In the genomic region with DNA sequence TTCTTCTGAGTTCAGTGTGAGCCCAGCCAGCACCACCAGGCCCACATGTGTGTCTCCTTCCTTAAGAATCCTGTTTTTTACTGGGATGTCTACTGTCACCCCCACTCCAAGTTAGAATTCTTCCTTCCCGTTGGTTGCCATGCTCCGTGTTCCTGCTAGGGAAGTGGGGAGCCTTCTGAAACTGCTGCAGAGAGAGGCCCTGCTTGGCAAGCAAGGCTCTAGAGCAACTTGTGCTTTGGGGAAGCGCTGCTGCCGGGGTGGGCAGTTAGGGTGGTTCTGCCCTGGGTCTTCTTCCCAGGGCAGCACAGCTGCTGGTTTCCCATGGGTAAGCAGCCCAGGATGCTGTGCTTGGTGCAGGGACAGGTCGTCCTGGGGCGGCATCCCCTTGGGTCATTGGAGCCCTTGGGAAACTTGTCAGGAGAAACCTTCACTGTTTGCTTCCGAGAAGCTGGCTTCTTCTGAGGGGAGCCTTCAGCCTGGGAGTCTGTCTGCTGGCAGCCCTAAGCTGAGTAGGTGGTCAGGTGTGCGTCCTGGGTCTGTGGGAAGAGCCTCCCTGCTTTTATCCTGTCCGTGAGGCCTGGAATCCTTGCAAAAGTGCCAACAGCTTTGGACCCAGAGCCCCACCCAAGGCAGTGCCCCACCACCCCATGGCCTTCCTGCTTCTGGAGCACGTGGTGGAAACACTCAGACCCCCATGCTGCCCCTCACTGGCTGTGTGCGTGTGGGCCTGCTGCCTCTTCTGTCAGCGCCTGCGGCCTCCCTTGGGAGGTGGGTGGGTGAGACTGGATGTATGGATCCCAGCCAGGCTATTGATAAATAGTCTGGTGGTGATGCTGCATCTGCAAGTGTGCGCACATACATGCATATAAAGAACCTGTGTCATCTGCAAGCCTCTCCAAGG, we compare ENCODE assay signal across 15 cellular contexts.
DNase-seq lines count a peak whose midpoint lies in the region; ATAC-seq and TF ChIP-seq lines count a peak whose summit lies in the region.
"Had no signal": no experiment of that assay in that cellular context is flagged by ENCODE, and none has a peak within 500 bp of the region (broad histone marks: within the 10 kb centered on the region; RNA-seq: fewer than 3 reads in every experiment).

No MANE protein-coding gene starts in this region.

- no peaks in the 10 kb centered on the region for H3K4me1 Mint-ChIP-seq in activated naive CD4-positive, alpha-beta T cell treated with anti-CD3 and anti-CD28 coated beads, Interleukin-2, amount 10 ng/mL, durations not matched to agents 7 days and 5 days
- peaks cover 31% of the 10 kb centered on the region for H3K4me1 Mint-ChIP-seq in stimulated activated effector memory CD8-positive, alpha-beta T cell treated with anti-CD3 and anti-CD28 coated beads, Interleukin-12 subunit alpha, Interleukin-12 subunit beta, amount 100 ng/mL, for 72 hours
- H3K4me1 Mint-ChIP-seq: CD14-positive monocyte had no signal

- CTCF ChIA-PET in activated naive CD4-positive, alpha-beta T cell treated with anti-CD3 and anti-CD28 coated beads, Interleukin-2, amount 10 ng/mL, durations not matched to agents 7 days and 5 days (lab: Charles Lee) = interaction anchor here (1.8 kb wide), 1 partner anchor 133 kb away, joined by 5 read pairs; no protein-coding TSS in a partner anchor

- no peak for ATAC-seq in right cardiac atrium
- no peak for ATAC-seq in stimulated activated effector memory CD8-positive, alpha-beta T cell treated with anti-CD3 and anti-CD28 coated beads, Interleukin-12 subunit alpha, Interleukin-12 subunit beta, amount 100 ng/mL, for 72 hours
- ATAC-seq: A549 had no signal

- peak overlapping the region; percentile 20 for H3K27ac Mint-ChIP-seq in activated naive CD4-positive, alpha-beta T cell treated with anti-CD3 and anti-CD28 coated beads, Interleukin-2, amount 10 ng/mL, durations not matched to agents 7 days and 5 days
- peak overlapping the region; percentile 58 for H3K27ac Mint-ChIP-seq in stimulated activated effector memory CD8-positive, alpha-beta T cell treated with anti-CD3 and anti-CD28 coated beads, Interleukin-12 subunit alpha, Interleukin-12 subunit beta, amount 100 ng/mL, for 72 hours

- DNase-seq in activated naive CD4-positive, alpha-beta T cell treated with anti-CD3 and anti-CD28 coated beads, Interleukin-2, amount 10 ng/mL, durations not matched to agents 7 days and 5 days = no peak
- no peak for DNase-seq in activated naive CD4-positive, alpha-beta T cell treated with anti-CD3 and anti-CD28 coated beads, Interleukin-2, amount 50 U/mL, for 16 hours
- DNase-seq in caudate nucleus (lab: John Stamatoyannopoulos, UW) = no peak
- peak in 2 of 3 donors; percentile 35 to 39 for DNase-seq in right cardiac atrium
- no peak for DNase-seq in stimulated activated effector memory CD8-positive, alpha-beta T cell treated with anti-CD3 and anti-CD28 coated beads, Interleukin-12 subunit alpha, Interleukin-12 subunit beta, amount 100 ng/mL, for 72 hours (ENCODE audit: low spot score in 2 of 2)
- no peak for DNase-seq in mucosa of gallbladder (ENCODE audit: low spot score)
- no peak for DNase-seq in activated effector memory CD4-positive, alpha-beta T cell treated with Interleukin-2 at 50 U/mL for 16 hours
- DNase-seq in tibial artery = no peak
- DNase-seq: Caco-2, Karpas-422, MM.1S, NCI-H1436, NCI-H524 treated with DMSO at 0.1 percent for 48 hours had no signal

- H3K36me3 Mint-ChIP-seq in activated naive CD4-positive, alpha-beta T cell treated with anti-CD3 and anti-CD28 coated beads, Interleukin-2, amount 10 ng/mL, durations not matched to agents 7 days and 5 days = peaks cover 9% of the 10 kb centered on the region
- peaks cover 50% of the 10 kb centered on the region for H3K36me3 Mint-ChIP-seq in stimulated activated effector memory CD8-positive, alpha-beta T cell treated with anti-CD3 and anti-CD28 coated beads, Interleukin-12 subunit alpha, Interleukin-12 subunit beta, amount 100 ng/mL, for 72 hours

- H3K9me3 ChIP-seq in right cardiac atrium (ENCODE audit: control insufficient read depth, low read length) (no peaks in the 10 kb centered on the region), tibial artery (no peaks in the 10 kb centered on the region)
- H3K9me3 ChIP-seq: A549, Caco-2 had no signal

- no peaks in the 10 kb centered on the region for H3K27me3 ChIP-seq in right cardiac atrium (ENCODE audit: control insufficient read depth, insufficient read depth)
- H3K27me3 ChIP-seq in tibial artery = no peaks in the 10 kb centered on the region

- H3K4me3 Mint-ChIP-seq in activated naive CD4-positive, alpha-beta T cell treated with anti-CD3 and anti-CD28 coated beads, Interleukin-2, amount 10 ng/mL, durations not matched to agents 7 days and 5 days = no peak overlapping the region
- H3K4me3 Mint-ChIP-seq in stimulated activated effector memory CD8-positive, alpha-beta T cell treated with anti-CD3 and anti-CD28 coated beads, Interleukin-12 subunit alpha, Interleukin-12 subunit beta, amount 100 ng/mL, for 72 hours = no peak overlapping the region
- H3K4me3 Mint-ChIP-seq: CD14-positive monocyte had no signal

- H3K27ac ChIP-seq in caudate nucleus (ENCODE audit: low read depth, low read length) (peak overlapping the region; percentile 44), right cardiac atrium (ENCODE audit: low read length) (no peak overlapping the region), tibial artery (no peak overlapping the region)

- WGBS in right cardiac atrium = 74% methylated on average over 14 of the region's 14 CpGs

- H3K4me1 ChIP-seq in right cardiac atrium (ENCODE audit: control insufficient read depth, insufficient read depth, low read length) (no peaks in the 10 kb centered on the region), tibial artery (peaks cover 0 to 17% (median 7%) of the 10 kb centered on the region in 4 donors)
- H3K4me1 ChIP-seq: Caco-2 had no signal

- no peak for TF ChIP-seq CTCF in tibial artery (IDR thresholded peaks at IDR 0.05)

- intact Hi-C loops in right cardiac atrium (cut with DNase I) (loop anchor here in 1 of 4 donors (10.0 kb wide), 1 partner anchor 130 kb away; no protein-coding TSS in a partner anchor), tibial artery (cut with DNase I; ENCODE audit: low total_unique reads) (no loop called here)

- peaks cover 55 to 96% (median 92%) of the 10 kb centered on the region in 3 donors for H3K36me3 ChIP-seq in tibial artery

- no peaks in the 10 kb centered on the region for H3K9me3 Mint-ChIP-seq in activated naive CD4-positive, alpha-beta T cell treated with anti-CD3 and anti-CD28 coated beads, Interleukin-2, amount 10 ng/mL, durations not matched to agents 7 days and 5 days
- H3K9me3 Mint-ChIP-seq in stimulated activated effector memory CD8-positive, alpha-beta T cell treated with anti-CD3 and anti-CD28 coated beads, Interleukin-12 subunit alpha, Interleukin-12 subunit beta, amount 100 ng/mL, for 72 hours = no peaks in the 10 kb centered on the region
- H3K9me3 Mint-ChIP-seq: CD14-positive monocyte had no signal

- H3K4me3 ChIP-seq in right cardiac atrium (ENCODE audit: low read length) (no peak overlapping the region), tibial artery (no peak overlapping the region)
- H3K4me3 ChIP-seq: A549 had no signal

- H3K27me3 Mint-ChIP-seq in activated naive CD4-positive, alpha-beta T cell treated with anti-CD3 and anti-CD28 coated beads, Interleukin-2, amount 10 ng/mL, durations not matched to agents 7 days and 5 days = no peaks in the 10 kb centered on the region

Comparison
In these comparisons a context has a peak if more than half of its experiments do, and no peak if none do; other contexts are left out.
1. DNase-seq: peak in right cardiac atrium (2 of 3); none in activated naive CD4-positive, alpha-beta T cell treated with anti-CD3 and anti-CD28 coated beads, Interleukin-2, amount 10 ng/mL, durations not matched to agents 7 days and 5 days (single experiment), activated naive CD4-positive, alpha-beta T cell treated with anti-CD3 and anti-CD28 coated beads, Interleukin-2, amount 50 U/mL, for 16 hours (single experiment), caudate nucleus (0 of 61), stimulated activated effector memory CD8-positive, alpha-beta T cell treated with anti-CD3 and anti-CD28 coated beads, Interleukin-12 subunit alpha, Interleukin-12 subunit beta, amount 100 ng/mL, for 72 hours (0 of 2), mucosa of gallbladder (single experiment), activated effector memory CD4-positive, alpha-beta T cell treated with Interleukin-2 at 50 U/mL for 16 hours (single experiment) and tibial artery (0 of 2).